Comparison of ENCODE assay signal across 7 cellular contexts in the genomic region with DNA sequence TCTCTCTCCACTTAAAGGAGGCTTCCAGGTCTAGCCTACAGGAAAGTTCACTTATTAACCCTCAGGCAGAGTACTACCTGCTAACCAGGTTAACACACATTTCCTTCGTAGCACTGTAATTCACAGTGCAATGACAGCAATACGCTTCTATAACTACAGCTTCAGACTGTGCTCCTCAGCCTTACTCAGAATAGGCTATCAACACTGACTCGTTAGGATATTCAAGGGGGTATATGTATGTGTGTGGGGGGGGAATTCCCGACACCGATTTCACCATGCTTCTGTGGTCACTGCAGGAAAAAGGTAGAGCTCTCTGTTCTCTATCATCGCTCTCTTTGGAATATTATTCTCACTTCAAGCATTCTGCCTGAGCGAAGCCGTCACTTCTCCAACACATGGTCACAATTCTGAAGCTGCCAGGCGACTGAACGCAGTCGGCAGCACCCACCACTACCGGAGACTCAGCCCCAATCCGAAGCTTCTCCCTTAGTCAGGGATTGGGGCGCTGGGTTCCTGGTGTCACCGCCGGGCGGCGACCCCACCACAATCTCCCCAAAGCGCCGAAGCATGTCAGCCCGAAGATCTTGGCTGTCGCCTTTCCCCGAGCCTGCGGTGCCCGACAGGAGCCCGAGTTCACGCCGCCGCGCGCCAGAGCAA. TPM values are rescaled to one million over a fixed set of nuclear protein-coding genes. Genes with fewer than 3 reads are reported as not detected.
A peak's percentile ranks its signal among the peaks of the same experiment; 100 is the strongest.
DNase-seq lines count a peak whose midpoint lies in the region; ATAC-seq and TF ChIP-seq lines count a peak whose summit lies in the region.

No MANE protein-coding gene starts in this region.

- peaks cover 57% of the 10 kb centered on the region for H3K4me1 Mint-ChIP-seq in activated CD4-positive, alpha-beta memory T cell treated with anti-CD3 and anti-CD28 coated beads for 36 hours (ENCODE audit: low read depth)

- TF ChIP-seq CTCF in foreskin keratinocyte (conservative IDR thresholded peaks at IDR 0.05) = peak; percentile 9
- TF ChIP-seq CTCF in gastrocnemius medialis (IDR thresholded peaks at IDR 0.05 in 4 of 5, conservative IDR thresholded peaks at IDR 0.05 in 1 of 5) = peak in 1 of 5 experiments; percentile 21

- H3K4me1 ChIP-seq in foreskin keratinocyte (peaks cover 10% of the 10 kb centered on the region), gastrocnemius medialis (peaks cover 21 to 40% of the 10 kb centered on the region in 2 donors)

- peaks cover 0 to 26% of the 10 kb centered on the region in 2 donors for H3K36me3 ChIP-seq in gastrocnemius medialis

- peak; percentile 17 for ATAC-seq in GM19397 (IDR thresholded peaks at IDR 0.05; ENCODE audit: unreplicated experiment)
- ATAC-seq in HG03354 (IDR thresholded peaks at IDR 0.05; ENCODE audit: poor library complexity, severe bottlenecking, unreplicated experiment) = peak; percentile 32
- ATAC-seq in foreskin keratinocyte = peak; percentile 42
- peak in 1 of 2 donors; percentile 1 for ATAC-seq in gastrocnemius medialis

- H3K4me3 ChIP-seq in gastrocnemius medialis = peak overlapping the region; percentile 94 to 100 (median 98)

- peak overlapping the region; percentile 96 for H3K27ac Mint-ChIP-seq in activated CD4-positive, alpha-beta memory T cell treated with anti-CD3 and anti-CD28 coated beads for 36 hours

- H3K9me3 ChIP-seq in gastrocnemius medialis = no peaks in the 10 kb centered on the region

- H3K27me3 ChIP-seq in foreskin keratinocyte (no peaks in the 10 kb centered on the region), gastrocnemius medialis (no peaks in the 10 kb centered on the region)

- H3K27ac ChIP-seq in foreskin keratinocyte (peak overlapping the region; percentile 99), gastrocnemius medialis (peak overlapping the region; percentile 95 to 99 (median 98))

- H3K4me3 Mint-ChIP-seq in activated CD4-positive, alpha-beta memory T cell treated with anti-CD3 and anti-CD28 coated beads for 36 hours = peak overlapping the region; percentile 93

- peaks cover 16% of the 10 kb centered on the region for H3K36me3 Mint-ChIP-seq in activated CD4-positive, alpha-beta memory T cell treated with anti-CD3 and anti-CD28 coated beads for 36 hours

- in situ Hi-C loops in gastrocnemius medialis (cut with MboI; ENCODE audit: low sequenced_read_pairs in 4 of 4) = no loop called here

- POLR2A ChIA-PET in activated CD4-positive, alpha-beta memory T cell treated with anti-CD3 and anti-CD28 coated beads for 36 hours (lab: Charles Lee) = interaction anchor here (0.7 to 4.0 kb wide), 20 partner anchors 9 to 248 kb away, joined by 3 to 80 read pairs (median 8); a partner anchor contains a TSS

- CTCF ChIA-PET in activated CD4-positive, alpha-beta memory T cell treated with anti-CD3 and anti-CD28 coated beads for 36 hours (lab: Charles Lee) = interaction anchor here (1.0 to 4.8 kb wide), 16 partner anchors 9 to 341 kb away, joined by 3 to 106 read pairs (median 7); a partner anchor contains a TSS

- H3K27me3 Mint-ChIP-seq in activated CD4-positive, alpha-beta memory T cell treated with anti-CD3 and anti-CD28 coated beads for 36 hours = no peaks in the 10 kb centered on the region

- TF ChIP-seq POLR2A in gastrocnemius medialis (IDR thresholded peaks at IDR 0.05) = no peak

- intact Hi-C loops in activated CD4-positive, alpha-beta memory T cell treated with anti-CD3 and anti-CD28 coated beads for 36 hours (cut with micrococcal nuclease) = loop anchor here (1.0 to 10.0 kb wide), 9 partner anchors 9 to 226 kb away; a partner anchor contains a TSS
- intact Hi-C loops in gastrocnemius medialis (cut with DNase I; ENCODE audit: low total_unique reads) = loop anchor here (10.0 kb wide), 1 partner anchor 254 kb away; a partner anchor contains a TSS

- DNase-seq in activated CD4-positive, alpha-beta memory T cell treated with anti-CD3 and anti-CD28 coated beads for 36 hours = peak; percentile 77
- no peak for DNase-seq in foreskin keratinocyte
- DNase-seq in gastrocnemius medialis = no peak
- DNase-seq in D341Med (ENCODE audit: low spot score) = no peak
- DNase-seq in AG08396 (ENCODE audit: low spot score) = no peak

- no peaks in the 10 kb centered on the region for H3K9me3 Mint-ChIP-seq in activated CD4-positive, alpha-beta memory T cell treated with anti-CD3 and anti-CD28 coated beads for 36 hours

RNA-seq across cellular contexts. Expression of a gene that starts 0.6 kb away (rescaled TPM):
- total RNA-seq in activated CD4-positive, alpha-beta memory T cell treated with anti-CD3 and anti-CD28 coated beads for 36 hours = 10 to 100 TPM; 68.5 to 70.7 TPM
- total RNA-seq in foreskin keratinocyte (19.1 and 20.7 TPM in 2 replicates), gastrocnemius medialis (10 to 100 TPM; 31.3 to 42.3 (median 35.3) TPM)
- polyA plus RNA-seq in foreskin keratinocyte = 12.3 and 12.8 TPM in 2 replicates

RNA-seq across cellular contexts. Expression of a gene that starts 0.9 kb away (rescaled TPM):
- total RNA-seq in activated CD4-positive, alpha-beta memory T cell treated with anti-CD3 and anti-CD28 coated beads for 36 hours = 10 to 100 TPM; 72.9 to 76.1 TPM
- total RNA-seq in foreskin keratinocyte (105 and 110 TPM in 2 replicates), gastrocnemius medialis (100 to 1,000 TPM in 1 of 4 donors, 10 to 100 TPM in 3; 68.5 to 118 (median 82.6) TPM)
- polyA plus RNA-seq in foreskin keratinocyte = 126 and 127 TPM in 2 replicates

RNA-seq across cellular contexts. Expression of a gene that starts 10.2 kb away (rescaled TPM):
- 10 to 100 TPM; 50.2 to 57.2 TPM for total RNA-seq in activated CD4-positive, alpha-beta memory T cell treated with anti-CD3 and anti-CD28 coated beads for 36 hours
- 11.6 and 13.7 TPM in 2 replicates for total RNA-seq in foreskin keratinocyte
- polyA plus RNA-seq in foreskin keratinocyte = 17.8 and 19.6 TPM in 2 replicates
- total RNA-seq in gastrocnemius medialis = 10 to 100 TPM; 50.5 to 96.1 (median 72.4) TPM

RNA-seq across cellular contexts. Expression of a gene that starts 28.4 kb away (rescaled TPM):
- 10 to 100 TPM; 57.9 to 62.3 TPM for total RNA-seq in activated CD4-positive, alpha-beta memory T cell treated with anti-CD3 and anti-CD28 coated beads for 36 hours
- total RNA-seq in foreskin keratinocyte (12.3 and 13.2 TPM in 2 replicates), gastrocnemius medialis (10 to 100 TPM in 3 of 4 donors, 1 to 10 TPM in 1; 6.1 to 18.7 (median 14.4) TPM)
- 11.8 and 15.2 TPM in 2 replicates for polyA plus RNA-seq in foreskin keratinocyte

RNA-seq across cellular contexts. Expression of a gene that starts 55.3 kb away (rescaled TPM):
- 100 to 1,000 TPM; 125 to 132 TPM for total RNA-seq in activated CD4-positive, alpha-beta memory T cell treated with anti-CD3 and anti-CD28 coated beads for 36 hours
- total RNA-seq in foreskin keratinocyte = 74.4 and 81.5 TPM in 2 replicates
- polyA plus RNA-seq in foreskin keratinocyte = 55.9 and 66.9 TPM in 2 replicates
- total RNA-seq in gastrocnemius medialis = 10 to 100 TPM in 3 of 4 donors, 1 to 10 TPM in 1; 9.4 to 27.7 (median 13.6) TPM
